ENCODE assay signal across 29 cellular contexts in the genomic region with DNA sequence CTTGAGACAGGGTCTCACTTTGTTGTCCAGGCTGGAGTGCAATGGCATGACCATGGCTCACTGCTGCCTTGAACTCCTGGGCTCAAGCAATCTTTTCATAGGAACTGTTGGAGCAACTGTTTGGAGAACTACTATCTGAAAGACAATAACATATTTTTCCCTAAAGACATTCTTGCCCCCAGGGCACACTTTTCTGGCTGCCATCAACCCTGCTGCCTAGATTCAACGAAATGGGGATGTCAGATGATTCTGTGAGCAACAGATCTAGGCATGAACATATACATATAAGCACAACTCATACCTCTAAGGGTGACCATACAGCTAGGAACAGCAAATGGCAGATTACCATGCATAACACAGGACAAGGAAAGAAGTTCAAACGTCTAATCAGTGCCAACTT.
"Had no signal": no experiment of that assay in that cellular context is flagged by ENCODE, and none has a peak within 500 bp of the region (broad histone marks: within the 10 kb centered on the region; RNA-seq: fewer than 3 reads in every experiment).

No MANE protein-coding gene starts in this region.

- H3K4me3 Mint-ChIP-seq: activated CD4-positive, alpha-beta memory T cell treated with anti-CD3 and anti-CD28 coated beads for 36 hours; activated CD4-positive, alpha-beta T cell treated with anti-CD3 and anti-CD28 coated beads, Interleukin-2, amount 10 ng/mL, durations not matched to agents 24 days and 14 days; endodermal cell; mesothelial cell of epicardium; naive B cell; stimulated activated naive B cell treated with anti-CD40 and anti-IgM and Interleukin-4, amounts not matched to agents 10 μg/mL and 1 μg/mL and 100 μg/mL, for 72 hours; T-helper 1 cell treated with Interleukin-12 subunit alpha and Interleukin-12 subunit beta and Interleukin-4 antibody, amounts not matched to agents 30 μg/mL and 1 μg/mL, for 36 hours had no signal

- H3K36me3 Mint-ChIP-seq: mesothelial cell of epicardium, naive B cell had no signal

- H3K27me3 Mint-ChIP-seq: activated CD4-positive, alpha-beta memory T cell treated with anti-CD3 and anti-CD28 coated beads for 36 hours; activated CD4-positive, alpha-beta T cell treated with anti-CD3 and anti-CD28 coated beads, Interleukin-2, amount 10 ng/mL, durations not matched to agents 24 days and 14 days; naive B cell; stimulated activated naive B cell treated with anti-CD40 and anti-IgM and Interleukin-4, amounts not matched to agents 10 μg/mL and 1 μg/mL and 100 μg/mL, for 72 hours had no signal

- ATAC-seq: activated CD4-positive, CD25-positive, alpha-beta regulatory T cell treated with anti-CD3 and anti-CD28 coated beads, Interleukin-2, amount 50 U/mL, for 24 hours; body of pancreas; foreskin keratinocyte; left cardiac atrium; left ventricle myocardium superior; right cardiac atrium; stimulated activated naive B cell treated with anti-CD40 and anti-IgM and Interleukin-4, amounts not matched to agents 10 μg/mL and 1 μg/mL and 100 μg/mL, for 72 hours had no signal

- H3K4me1 Mint-ChIP-seq: mesothelial cell of epicardium had no signal

- H3K9me3 Mint-ChIP-seq: activated CD4-positive, alpha-beta memory T cell treated with anti-CD3 and anti-CD28 coated beads for 36 hours; endodermal cell; naive B cell; T-helper 1 cell treated with Interleukin-12 subunit alpha and Interleukin-12 subunit beta and Interleukin-4 antibody, amounts not matched to agents 30 μg/mL and 1 μg/mL, for 36 hours had no signal

- H3K36me3 ChIP-seq: adrenal gland, esophagus muscularis mucosa, tibial nerve, WERI-Rb-1 had no signal

- H3K9me3 ChIP-seq: adrenal gland, body of pancreas, esophagus muscularis mucosa, tibial nerve had no signal

- H3K27ac ChIP-seq: adrenal gland, body of pancreas, coronary artery, esophagus muscularis mucosa, foreskin keratinocyte, tibial nerve, WERI-Rb-1 had no signal

- DNase-seq: activated CD4-positive, alpha-beta memory T cell treated with anti-CD3 and anti-CD28 coated beads for 36 hours; activated CD4-positive, alpha-beta T cell treated with anti-CD3 and anti-CD28 coated beads, Interleukin-2, amount 10 ng/mL, durations not matched to agents 24 days and 14 days; activated CD8-positive, alpha-beta memory T cell treated with anti-CD3 and anti-CD28 coated beads, Interleukin-2, amount 50 U/mL, for 4 hours; activated gamma-delta T cell treated with Interleukin-2 at 50 U/mL for 16 hours; activated naive CD4-positive, alpha-beta T cell treated with anti-CD3 and anti-CD28 coated beads, Interleukin-2, amount 50 U/mL, for 16 hours; activated T-cell treated with anti-CD3 and anti-CD28 coated beads, Interleukin-2, amount 50 U/mL, for 1 hour; adrenal gland; aorta; body of pancreas; endodermal cell; foreskin keratinocyte; glutamatergic neuron; left cardiac atrium; left ventricle myocardium superior; mammary epithelial cell; naive B cell; right cardiac atrium; stimulated activated CD4-positive, alpha-beta T cell treated with anti-CD3 and anti-CD28 coated beads, Interleukin-15, amount 100 ng/mL, for 24 hours; stimulated activated CD4-positive, alpha-beta T cell treated with anti-CD3 and anti-CD28 coated beads, Interleukin-2, amount 100 ng/mL, for 24 hours; stimulated activated naive B cell treated with anti-CD40 and anti-IgM and Interleukin-4, amounts not matched to agents 10 μg/mL and 1 μg/mL and 100 μg/mL, for 72 hours; SW 1271; T1000; WERI-Rb-1 had no signal

- H3K4me3 ChIP-seq: adrenal gland, body of pancreas, coronary artery, esophagus muscularis mucosa, tibial nerve had no signal

- H3K27me3 ChIP-seq: adrenal gland, body of pancreas, esophagus muscularis mucosa, foreskin keratinocyte, tibial nerve had no signal

- H3K4me1 ChIP-seq: foreskin keratinocyte had no signal

- H3K27ac Mint-ChIP-seq: activated CD4-positive, alpha-beta memory T cell treated with anti-CD3 and anti-CD28 coated beads for 36 hours; activated CD4-positive, alpha-beta T cell treated with anti-CD3 and anti-CD28 coated beads, Interleukin-2, amount 10 ng/mL, durations not matched to agents 24 days and 14 days; endodermal cell; mesothelial cell of epicardium; T-helper 1 cell treated with Interleukin-12 subunit alpha and Interleukin-12 subunit beta and Interleukin-4 antibody, amounts not matched to agents 30 μg/mL and 1 μg/mL, for 36 hours had no signal
